In genomic region chr17:65477600-65477999, GRCh38 we compare ENCODE assay signal across 29 cellular contexts.
"Had no signal": no experiment of that assay in that cellular context is flagged by ENCODE, and none has a peak within 500 bp of the region (broad histone marks: within the 10 kb centered on the region; RNA-seq: fewer than 3 reads in every experiment).

No MANE protein-coding gene starts in this region.

- H3K4me1 Mint-ChIP-seq: naive B cell had no signal

- H3K36me3 Mint-ChIP-seq: mesothelial cell of epicardium; naive B cell; naive thymus-derived CD8-positive, alpha-beta T cell had no signal

- FAIRE-seq: endometrium, islet of Langerhans, keratinocyte had no signal

- H3K27ac ChIP-seq: coronary artery, dorsolateral prefrontal cortex, epithelial cell of prostate, esophagus squamous epithelium, gastrocnemius medialis, heart right ventricle, left lung, lower lobe of right lung had no signal

- ATAC-seq: effector memory CD8-positive, alpha-beta T cell; esophagus mucosa; gastrocnemius medialis; heart right ventricle; left cardiac atrium; left lung; left ventricle myocardium superior; lower lobe of right lung; mucosa of descending colon; naive thymus-derived CD8-positive, alpha-beta T cell had no signal

- H3K4me3 Mint-ChIP-seq: effector memory CD8-positive, alpha-beta T cell; endodermal cell; mesothelial cell of epicardium; naive B cell; naive thymus-derived CD8-positive, alpha-beta T cell had no signal

- H3K9me3 ChIP-seq: esophagus squamous epithelium, gastrocnemius medialis, heart right ventricle, left lung, lower lobe of right lung, mucosa of descending colon had no signal

- H3K27ac Mint-ChIP-seq: effector memory CD8-positive, alpha-beta T cell; endodermal cell; mesothelial cell of epicardium; naive B cell; naive thymus-derived CD8-positive, alpha-beta T cell had no signal

- DNase-seq: dermis blood vessel endothelial cell; dorsolateral prefrontal cortex; effector CD4-positive, alpha-beta T cell; effector memory CD8-positive, alpha-beta T cell; endodermal cell; erythroblast; esophagus squamous epithelium; foreskin fibroblast; foreskin melanocyte; gastrocnemius medialis; glutamatergic neuron; head of caudate nucleus; heart right ventricle; hippocampal formation; left cardiac atrium; left lung; left ventricle myocardium superior; lower lobe of right lung; mesenchymal stem cell; mucosa of descending colon; naive B cell; naive thymus-derived CD8-positive, alpha-beta T cell had no signal

- H3K9me3 Mint-ChIP-seq: effector memory CD8-positive, alpha-beta T cell; naive thymus-derived CD8-positive, alpha-beta T cell had no signal

- H3K27me3 ChIP-seq: gastrocnemius medialis, heart right ventricle, left lung had no signal

- H3K4me3 ChIP-seq: coronary artery, dorsolateral prefrontal cortex, esophagus squamous epithelium, gastrocnemius medialis, heart right ventricle, left lung, lower lobe of right lung, mucosa of descending colon had no signal

- H3K36me3 ChIP-seq: esophagus squamous epithelium, gastrocnemius medialis, heart right ventricle, left lung, lower lobe of right lung had no signal
